In the genomic region with DNA sequence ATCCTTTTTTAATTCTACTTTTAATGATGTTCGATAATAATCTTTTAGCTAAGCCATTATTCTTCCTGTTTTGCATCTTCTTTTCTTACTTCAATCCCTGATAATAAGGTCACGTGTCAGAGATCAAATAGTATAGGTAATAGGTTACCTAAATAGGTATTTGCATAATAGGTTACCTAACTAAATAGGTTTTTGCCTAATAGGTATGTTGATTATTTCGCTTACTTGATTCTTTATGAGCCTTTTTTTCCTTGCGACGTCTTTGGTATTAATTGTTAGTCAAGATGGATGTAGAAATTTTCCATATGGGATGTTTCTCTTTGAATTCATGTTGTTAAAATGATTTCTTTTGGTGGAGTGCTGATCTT, we compare ENCODE assay signal across 10 cellular contexts. TPM values are rescaled to one million over a fixed set of nuclear protein-coding genes. Genes with fewer than 3 reads are reported as not detected.
DNase-seq lines count a peak whose midpoint lies in the region; ATAC-seq and TF ChIP-seq lines count a peak whose summit lies in the region.
"Had no signal": no experiment of that assay in that cellular context is flagged by ENCODE, and none has a peak within 500 bp of the region (broad histone marks: within the 10 kb centered on the region; RNA-seq: fewer than 3 reads in every experiment).

No MANE protein-coding gene starts in this region.

- H3K79me2 ChIP-seq in ACC112 (ENCODE audit: control insufficient read depth, insufficient read depth, low read length, unreplicated experiment) = peaks cover 78% of the 10 kb centered on the region

- H3K27ac Mint-ChIP-seq in activated naive CD8-positive, alpha-beta T cell treated with anti-CD3 and anti-CD28 coated beads, Interleukin-2, amount 10 ng/mL, durations not matched to agents 7 days and 5 days = peak overlapping the region; percentile 54
- H3K27ac Mint-ChIP-seq: activated T-helper 1 cell treated with anti-CD3 and anti-CD28 coated beads, Interleukin-12 subunit alpha, Interleukin-12 subunit beta, Interleukin-2, Interleukin-4 antibody, amounts not matched to agents 30 ng/mL and 10 ng/mL and 1 ng/mL, durations not matched to agents 14 hours and 24 hours and 36 hours had no signal

- TF ChIP-seq CTCF in kidney epithelial cell (IDR thresholded peaks at IDR 0.05; ENCODE audit: insufficient read depth, low read length, poor library complexity, severe bottlenecking) = no peak

- H3K4me1 Mint-ChIP-seq in activated naive CD8-positive, alpha-beta T cell treated with anti-CD3 and anti-CD28 coated beads, Interleukin-2, amount 10 ng/mL, durations not matched to agents 7 days and 5 days = peaks cover 21% of the 10 kb centered on the region

- POLR2A ChIA-PET in HEK293T (lab: Yijun Ruan, JAX) = interaction anchor here (2.0 kb wide), 1 partner anchor 36 kb away, joined by 7 read pairs; a partner anchor contains a TSS
- POLR2A ChIA-PET in activated naive CD8-positive, alpha-beta T cell treated with anti-CD3 and anti-CD28 coated beads, Interleukin-2, amount 10 ng/mL, durations not matched to agents 7 days and 5 days (lab: Charles Lee) = interaction anchor here (1.7 kb wide), 1 partner anchor 10 kb away, joined by 4 read pairs; no protein-coding TSS in a partner anchor

- no peak overlapping the region for H2AFZ ChIP-seq in ACC112 (ENCODE audit: low read length, unreplicated experiment)

- no peak for DNase-seq in HEK293T (ENCODE audit: extremely low spot score)
- DNase-seq in activated naive CD8-positive, alpha-beta T cell treated with anti-CD3 and anti-CD28 coated beads, Interleukin-2, amount 10 ng/mL, durations not matched to agents 7 days and 5 days = no peak
- DNase-seq in kidney epithelial cell (ENCODE audit: low read depth) = no peak
- DNase-seq in NCI-H1105 (lab: John Stamatoyannopoulos, UW) = no peak
- DNase-seq in NCI-H69 (lab: John Stamatoyannopoulos, UW) = no peak
- no peak for DNase-seq in COLO668 (lab: John Stamatoyannopoulos, UW; ENCODE audit: unreplicated experiment)
- DNase-seq in G401 (ENCODE audit: low spot score) = no peak

- CTCF ChIA-PET in HEK293T (lab: Yijun Ruan, JAX) = interaction anchor here (1.6 kb wide), 1 partner anchor 85 kb away, joined by 10 read pairs; no protein-coding TSS in a partner anchor

- H3K9me3 Mint-ChIP-seq in activated naive CD8-positive, alpha-beta T cell treated with anti-CD3 and anti-CD28 coated beads, Interleukin-2, amount 10 ng/mL, durations not matched to agents 7 days and 5 days = no peaks in the 10 kb centered on the region
- H3K9me3 Mint-ChIP-seq: activated T-helper 1 cell treated with anti-CD3 and anti-CD28 coated beads, Interleukin-12 subunit alpha, Interleukin-12 subunit beta, Interleukin-2, Interleukin-4 antibody, amounts not matched to agents 30 ng/mL and 10 ng/mL and 1 ng/mL, durations not matched to agents 14 hours and 24 hours and 36 hours; central memory CD8-positive, alpha-beta T cell had no signal

- in situ Hi-C loops in G401 (cut with HindIII; ENCODE audit: low sequenced_read_pairs) = no loop called here

- H3K36me3 Mint-ChIP-seq in activated naive CD8-positive, alpha-beta T cell treated with anti-CD3 and anti-CD28 coated beads, Interleukin-2, amount 10 ng/mL, durations not matched to agents 7 days and 5 days = peaks cover 15% of the 10 kb centered on the region

- H3K4me3 ChIP-seq in ACC112 (ENCODE audit: low read depth, low read length) = peak overlapping the region; percentile 93
- peak overlapping the region; percentile 10 for H3K4me3 ChIP-seq in kidney epithelial cell (ENCODE audit: low read depth, low read length)

- no peaks in the 10 kb centered on the region for H3K27me3 Mint-ChIP-seq in activated naive CD8-positive, alpha-beta T cell treated with anti-CD3 and anti-CD28 coated beads, Interleukin-2, amount 10 ng/mL, durations not matched to agents 7 days and 5 days
- H3K27me3 Mint-ChIP-seq: central memory CD8-positive, alpha-beta T cell had no signal

- H3K27me3 ChIP-seq in ACC112 (ENCODE audit: insufficient read depth, low read length) (no peaks in the 10 kb centered on the region), kidney epithelial cell (ENCODE audit: control insufficient read depth, insufficient read depth, low read length) (no peaks in the 10 kb centered on the region)

- no peak overlapping the region for H3K4me3 Mint-ChIP-seq in activated naive CD8-positive, alpha-beta T cell treated with anti-CD3 and anti-CD28 coated beads, Interleukin-2, amount 10 ng/mL, durations not matched to agents 7 days and 5 days
- H3K4me3 Mint-ChIP-seq: activated T-helper 1 cell treated with anti-CD3 and anti-CD28 coated beads, Interleukin-12 subunit alpha, Interleukin-12 subunit beta, Interleukin-2, Interleukin-4 antibody, amounts not matched to agents 30 ng/mL and 10 ng/mL and 1 ng/mL, durations not matched to agents 14 hours and 24 hours and 36 hours; central memory CD8-positive, alpha-beta T cell had no signal

- H3K27ac ChIP-seq in ACC112 (ENCODE audit: low read depth, low read length) = no peak overlapping the region

- ATAC-seq in activated naive CD8-positive, alpha-beta T cell treated with anti-CD3 and anti-CD28 coated beads, Interleukin-2, amount 10 ng/mL, durations not matched to agents 7 days and 5 days (ENCODE audit: low read depth) = no peak

- H3K36me3 ChIP-seq in ACC112 (ENCODE audit: insufficient read depth, low read length) = no peaks in the 10 kb centered on the region; the same call in 1 of the 2 replicates
- H3K36me3 ChIP-seq in kidney epithelial cell (ENCODE audit: control insufficient read depth, insufficient read depth, low read length) = no peaks in the 10 kb centered on the region

- peaks cover 26% of the 10 kb centered on the region for H3K4me1 ChIP-seq in ACC112 (ENCODE audit: control insufficient read depth, insufficient read depth, low read length, unreplicated experiment)

TF ChIP-seq in HEK293T, 16 proteins besides CTCF, POLR2A, EP300 and RAD21:
- TF ChIP-seq NFRKB (IDR thresholded peaks at IDR 0.05) = no peak
- peak; percentile 38; the same call in 1 of the 2 replicates for TF ChIP-seq ZNF384 (IDR thresholded peaks at IDR 0.05)
TF ChIP-seq in HEK293T: peak in this region for 1.

RNA-seq across cellular contexts. Expression of a gene that starts 2.5 kb away (rescaled TPM):
- 10 to 100 TPM; 31.9 to 34.9 TPM for total RNA-seq in activated naive CD8-positive, alpha-beta T cell treated with anti-CD3 and anti-CD28 coated beads, Interleukin-2, amount 10 ng/mL, durations not matched to agents 7 days and 5 days
- 30.5 and 34.9 TPM in 2 replicates for total RNA-seq in kidney epithelial cell
- total RNA-seq in G401 (2014; rRNA removed; shearing (Covaris generic)) = 9.9 and 35.0 TPM in 2 replicates

RNA-seq across cellular contexts. Expression of a gene that starts 2.9 kb away (rescaled TPM):
- total RNA-seq in activated naive CD8-positive, alpha-beta T cell treated with anti-CD3 and anti-CD28 coated beads, Interleukin-2, amount 10 ng/mL, durations not matched to agents 7 days and 5 days = 10 to 100 TPM; 62.3 to 66.6 TPM
- total RNA-seq in kidney epithelial cell = 20.0 and 20.3 TPM in 2 replicates
- total RNA-seq in G401 (2014; rRNA removed; shearing (Covaris generic)) = 6.6 and 11.2 TPM in 2 replicates

RNA-seq across cellular contexts. Expression of a gene that starts 36.3 kb away (rescaled TPM):
- total RNA-seq in activated naive CD8-positive, alpha-beta T cell treated with anti-CD3 and anti-CD28 coated beads, Interleukin-2, amount 10 ng/mL, durations not matched to agents 7 days and 5 days = 10 to 100 TPM; 29.8 to 30.3 TPM
- total RNA-seq in kidney epithelial cell = 21.8 and 24.7 TPM in 2 replicates
- total RNA-seq in G401 (2014; rRNA removed; shearing (Covaris generic)) = 59.9 and 69.7 TPM in 2 replicates
